ENCODE assay signal across 1 cellular context in the genomic region with DNA sequence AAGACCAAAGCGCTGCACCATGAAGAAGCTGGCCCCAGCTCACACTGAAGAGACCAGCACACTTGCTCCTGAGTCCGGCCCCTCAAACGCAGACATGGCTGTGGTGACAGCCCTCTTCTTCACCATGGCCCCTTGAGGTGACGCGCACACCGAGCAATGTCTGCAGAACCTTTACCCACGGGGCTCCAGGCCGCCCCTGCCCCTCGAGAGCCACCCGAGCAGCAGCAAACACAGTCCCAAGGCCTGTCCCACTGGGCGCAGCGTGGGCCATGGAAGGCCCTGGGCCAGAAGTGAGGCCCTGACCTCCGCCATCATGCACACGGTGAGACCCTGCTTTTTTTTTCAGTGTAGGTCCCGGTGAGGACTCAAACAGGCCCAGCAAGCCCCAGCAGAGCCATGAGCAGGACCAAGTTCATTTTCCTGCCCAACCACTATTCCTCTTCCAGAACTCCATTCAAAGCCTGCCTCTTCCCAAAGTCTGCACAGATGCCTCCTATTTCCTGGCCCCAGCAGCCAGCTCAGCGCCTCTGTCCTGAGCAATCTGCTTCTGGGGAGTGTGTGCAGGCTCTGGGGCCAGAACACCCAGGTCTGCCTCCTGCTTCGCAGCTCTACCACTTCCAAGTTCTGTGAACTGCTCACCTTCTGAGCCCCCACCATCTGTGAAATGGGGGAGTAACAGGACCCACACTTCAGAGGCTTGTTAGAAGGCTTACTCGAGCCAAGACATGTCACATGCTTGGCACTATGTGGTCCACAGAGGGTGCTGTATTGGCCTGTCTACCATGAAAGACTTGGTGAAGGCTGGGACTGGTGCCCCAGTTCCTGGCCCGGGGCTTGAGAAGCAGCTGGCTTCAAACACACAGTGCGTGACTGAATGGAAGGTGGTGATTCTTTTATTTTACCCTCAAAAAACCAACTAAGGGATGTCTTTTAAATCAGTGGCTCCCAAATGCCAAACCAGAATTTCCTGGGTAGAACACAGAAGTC.
TF ChIP-seq lines count a peak whose summit lies in the region.

No MANE protein-coding gene starts in this region.

TF ChIP-seq in WTC11, 78 proteins besides CTCF, POLR2A, EP300 and RAD21 (continued from another document):
- TF ChIP-seq, protein P1, sequence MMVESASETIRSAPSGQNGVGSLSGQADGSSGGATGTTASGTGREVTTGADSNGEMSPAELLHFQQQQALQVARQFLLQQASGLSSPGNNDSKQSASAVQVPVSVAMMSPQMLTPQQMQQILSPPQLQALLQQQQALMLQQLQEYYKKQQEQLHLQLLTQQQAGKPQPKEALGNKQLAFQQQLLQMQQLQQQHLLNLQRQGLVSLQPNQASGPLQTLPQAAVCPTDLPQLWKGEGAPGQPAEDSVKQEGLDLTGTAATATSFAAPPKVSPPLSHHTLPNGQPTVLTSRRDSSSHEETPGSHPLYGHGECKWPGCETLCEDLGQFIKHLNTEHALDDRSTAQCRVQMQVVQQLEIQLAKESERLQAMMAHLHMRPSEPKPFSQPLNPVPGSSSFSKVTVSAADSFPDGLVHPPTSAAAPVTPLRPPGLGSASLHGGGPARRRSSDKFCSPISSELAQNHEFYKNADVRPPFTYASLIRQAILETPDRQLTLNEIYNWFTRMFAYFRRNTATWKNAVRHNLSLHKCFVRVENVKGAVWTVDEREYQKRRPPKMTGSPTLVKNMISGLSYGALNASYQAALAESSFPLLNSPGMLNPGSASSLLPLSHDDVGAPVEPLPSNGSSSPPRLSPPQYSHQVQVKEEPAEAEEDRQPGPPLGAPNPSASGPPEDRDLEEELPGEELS (CRISPR knock-in tag; IDR thresholded peaks at IDR 0.05) = no peak
- TF ChIP-seq NFE2L1 (CRISPR knock-in tag; IDR thresholded peaks at IDR 0.05) (no peak), EMX1 (CRISPR knock-in tag; IDR thresholded peaks at IDR 0.05) (no peak), ZNF232 (CRISPR knock-in tag; IDR thresholded peaks at IDR 0.05) (no peak), GRHL2 (CRISPR knock-in tag; IDR thresholded peaks at IDR 0.05; ENCODE audit: insufficient replicate concordance, severe bottlenecking) (no peak), RORB (CRISPR knock-in tag; IDR thresholded peaks at IDR 0.05) (no peak), ATF2 (CRISPR knock-in tag; IDR thresholded peaks at IDR 0.05; ENCODE audit: borderline replicate concordance, low read depth) (no peak), MAX (CRISPR knock-in tag; IDR thresholded peaks at IDR 0.05) (no peak), USF1 (CRISPR knock-in tag; IDR thresholded peaks at IDR 0.05) (no peak), ZBTB21 (CRISPR knock-in tag; IDR thresholded peaks at IDR 0.05; ENCODE audit: borderline replicate concordance) (no peak), ZNF138 (CRISPR knock-in tag; conservative IDR thresholded peaks at IDR 0.05) (no peak), PREB (CRISPR knock-in tag; IDR thresholded peaks at IDR 0.05; ENCODE audit: borderline replicate concordance) (no peak), ZNF396 (CRISPR knock-in tag; IDR thresholded peaks at IDR 0.05; ENCODE audit: borderline replicate concordance) (no peak), ZNF317 (CRISPR knock-in tag; IDR thresholded peaks at IDR 0.05; ENCODE audit: borderline replicate concordance, low read depth) (no peak), TEAD1 (CRISPR knock-in tag; IDR thresholded peaks at IDR 0.05) (no peak)
- TF ChIP-seq, protein P2, sequence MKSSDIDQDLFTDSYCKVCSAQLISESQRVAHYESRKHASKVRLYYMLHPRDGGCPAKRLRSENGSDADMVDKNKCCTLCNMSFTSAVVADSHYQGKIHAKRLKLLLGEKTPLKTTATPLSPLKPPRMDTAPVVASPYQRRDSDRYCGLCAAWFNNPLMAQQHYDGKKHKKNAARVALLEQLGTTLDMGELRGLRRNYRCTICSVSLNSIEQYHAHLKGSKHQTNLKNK (CRISPR knock-in tag; IDR thresholded peaks at IDR 0.05) = no peak
TF ChIP-seq in WTC11: peak in this region for 0.
